In the genomic region with DNA sequence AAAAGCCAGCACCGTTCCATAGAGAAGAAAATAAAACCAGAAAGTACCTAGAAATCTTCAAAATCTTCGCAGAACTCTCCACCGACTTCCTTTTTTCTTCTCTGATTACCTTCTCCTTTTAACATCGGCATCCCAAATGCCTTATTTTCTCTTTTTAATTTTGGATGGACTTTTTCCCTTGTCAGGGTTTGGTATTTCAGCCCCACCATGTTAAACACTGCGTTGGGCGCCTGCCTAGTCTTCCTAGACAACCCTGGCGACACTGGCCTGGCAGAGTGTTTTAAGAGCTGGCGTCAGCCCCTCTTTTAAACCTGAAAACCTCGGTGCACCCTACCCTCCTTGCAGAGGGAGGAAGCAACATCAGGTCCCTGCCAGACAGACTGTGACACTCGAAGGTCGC, we compare ENCODE assay signal across 13 cellular contexts.
DNase-seq lines count a peak whose midpoint lies in the region; FAIRE-seq and TF ChIP-seq lines count a peak whose summit lies in the region.
"Had no signal": no experiment of that assay in that cellular context is flagged by ENCODE, and none has a peak within 500 bp of the region (broad histone marks: within the 10 kb centered on the region; RNA-seq: fewer than 3 reads in every experiment).

No MANE protein-coding gene starts in this region.

- H3K27ac ChIP-seq in astrocyte (ENCODE audit: low read depth, low read length) (no peak overlapping the region), right atrium auricular region (peak overlapping the region; percentile 5 to 27), testis (no peak overlapping the region)

- no peak for TF ChIP-seq POLR2A in testis (IDR thresholded peaks at IDR 0.05)

- H3K36me3 Mint-ChIP-seq in astrocyte (ENCODE audit: low read depth, unreplicated experiment): peaks cover 6% of the 10 kb centered on the region
- H3K36me3 Mint-ChIP-seq: activated naive CD4-positive, alpha-beta T cell treated with anti-CD3 and anti-CD28 coated beads, Interleukin-2, amount 50 U/mL, for 24 hours had no signal

- H3K4me3 Mint-ChIP-seq in astrocyte (ENCODE audit: unreplicated experiment): no peak overlapping the region
- H3K4me3 Mint-ChIP-seq: activated naive CD4-positive, alpha-beta T cell treated with anti-CD3 and anti-CD28 coated beads, Interleukin-2, amount 50 U/mL, for 24 hours had no signal

- no peaks in the 10 kb centered on the region for H3K27me3 ChIP-seq in astrocyte (ENCODE audit: insufficient read depth, low read length)
- H3K27me3 ChIP-seq in right atrium auricular region: no peaks in the 10 kb centered on the region
- H3K27me3 ChIP-seq in testis: no peaks in the 10 kb centered on the region

- TF ChIP-seq CTCF in astrocyte (IDR thresholded peaks at IDR 0.05; ENCODE audit: insufficient read depth, low read depth, low read length) (no peak), right atrium auricular region (IDR thresholded peaks at IDR 0.05) (no peak), testis (IDR thresholded peaks at IDR 0.05) (no peak)

- no peak overlapping the region for H3K4me2 ChIP-seq in astrocyte (ENCODE audit: low read length)
- H3K4me2 ChIP-seq: A549, PC-9 had no signal

- no peak overlapping the region for H3K9ac ChIP-seq in astrocyte (ENCODE audit: low read length)

- H3K4me1 ChIP-seq in astrocyte (ENCODE audit: insufficient read depth, low read length): peaks cover 11% of the 10 kb centered on the region
- peaks cover 0 to 19% of the 10 kb centered on the region in 2 donors for H3K4me1 ChIP-seq in right atrium auricular region
- peaks cover 4% of the 10 kb centered on the region for H3K4me1 ChIP-seq in testis

- no peaks in the 10 kb centered on the region for H3K79me2 ChIP-seq in astrocyte (ENCODE audit: insufficient read depth, low read length)

- H4K20me1 ChIP-seq in astrocyte (ENCODE audit: insufficient read depth, low read length): no peaks in the 10 kb centered on the region

- H3K9me3 ChIP-seq in astrocyte (ENCODE audit: insufficient read depth, low read depth, low read length) (no peaks in the 10 kb centered on the region), right atrium auricular region (no peaks in the 10 kb centered on the region), testis (no peaks in the 10 kb centered on the region)

- no peak overlapping the region for H3K4me3 ChIP-seq in astrocyte (ENCODE audit: insufficient read depth, low read depth, low read length)
- H3K4me3 ChIP-seq in right atrium auricular region: no peak overlapping the region
- no peak overlapping the region for H3K4me3 ChIP-seq in testis
- H3K4me3 ChIP-seq: A549, PC-9 had no signal

- H3K36me3 ChIP-seq in astrocyte (ENCODE audit: insufficient read depth, low read length) (no peaks in the 10 kb centered on the region), right atrium auricular region (no peaks in the 10 kb centered on the region), testis (ENCODE audit: low read depth, missing control alignments) (no peaks in the 10 kb centered on the region)

- DNase-seq in NCI-H446 (lab: John Stamatoyannopoulos, UW) (peak; percentile 8 to 35), NCI-H446 treated with DMSO at 0.1 percent for 48 hours (lab: John Stamatoyannopoulos, UW) (no peak), astrocyte (ENCODE audit: low read depth) (peak; percentile 26), right atrium auricular region (ENCODE audit: low spot score) (no peak), testis (peak; percentile 53), RKO (ENCODE audit: low spot score) (no peak), NCI-H2081 (lab: John Stamatoyannopoulos, UW) (no peak), ureter (ENCODE audit: low spot score) (no peak)
- DNase-seq: activated CD4-positive, CD25-positive, alpha-beta regulatory T cell; islet precursor cell; PC-9 had no signal

- intact Hi-C loops in testis (cut with DNase I; ENCODE audit: low total_unique reads): no loop called here

- no peak overlapping the region for H2AFZ ChIP-seq in astrocyte (ENCODE audit: low read depth, low read length)
- H2AFZ ChIP-seq: PC-9 had no signal

- 40 to 45% methylated on average over 11 of the region's 11 CpGs for WGBS in testis, 2 donors

- H3K27me3 Mint-ChIP-seq in astrocyte (ENCODE audit: low read depth, unreplicated experiment): peaks cover 12% of the 10 kb centered on the region

- H3K27ac Mint-ChIP-seq in astrocyte (ENCODE audit: unreplicated experiment): no peak overlapping the region
- H3K27ac Mint-ChIP-seq: activated naive CD4-positive, alpha-beta T cell treated with anti-CD3 and anti-CD28 coated beads, Interleukin-2, amount 50 U/mL, for 24 hours had no signal

- H3K9me3 Mint-ChIP-seq in astrocyte (ENCODE audit: unreplicated experiment): peaks cover 8% of the 10 kb centered on the region
- H3K9me3 Mint-ChIP-seq: activated naive CD4-positive, alpha-beta T cell treated with anti-CD3 and anti-CD28 coated beads, Interleukin-2, amount 50 U/mL, for 24 hours had no signal

- peaks cover 15% of the 10 kb centered on the region for H3K4me1 Mint-ChIP-seq in astrocyte (ENCODE audit: low read depth, unreplicated experiment)

- FAIRE-seq in astrocyte (lab: Jason Lieb, UNC): no peak
- FAIRE-seq: A549 had no signal

Comparison
In these comparisons a context has a peak if more than half of its experiments do, and no peak if none do; other contexts are left out.
1. DNase-seq: peak in NCI-H446 (2 of 2), astrocyte (single experiment) and testis (single experiment); none in NCI-H446 treated with DMSO at 0.1 percent for 48 hours (single experiment), right atrium auricular region (single experiment), RKO (single experiment), NCI-H2081 (0 of 2) and ureter (single experiment).
2. H3K27ac ChIP-seq: peak in right atrium auricular region (2 of 2); none in astrocyte (single experiment) and testis (0 of 2).